In genomic region chr12:11785722-11786121, GRCh38 we compare ENCODE assay signal across 14 cellular contexts.
A peak's percentile ranks its signal among the peaks of the same experiment; 100 is the strongest.
DNase-seq lines count a peak whose midpoint lies in the region; ATAC-seq, FAIRE-seq and TF ChIP-seq lines count a peak whose summit lies in the region.
"Had no signal": no experiment of that assay in that cellular context is flagged by ENCODE, and none has a peak within 500 bp of the region (broad histone marks: within the 10 kb centered on the region; RNA-seq: fewer than 3 reads in every experiment).

No MANE protein-coding gene starts in this region.

- FAIRE-seq in astrocyte (lab: Jason Lieb, UNC): no peak

- ATAC-seq in heart left ventricle: peak; percentile 30 to 93 (median 74)
- ATAC-seq in GM19328 (IDR thresholded peaks at IDR 0.05; ENCODE audit: unreplicated experiment): no peak
- no peak for ATAC-seq in HG02571 (IDR thresholded peaks at IDR 0.05; ENCODE audit: unreplicated experiment)
- ATAC-seq: GM23338, PC-3 had no signal

- no peak overlapping the region for H3K4me3 Mint-ChIP-seq in astrocyte (ENCODE audit: unreplicated experiment)
- H3K4me3 Mint-ChIP-seq: activated naive CD8-positive, alpha-beta T cell treated with anti-CD3 and anti-CD28 coated beads for 36 hours; GM23338 had no signal

- H3K4me3 ChIP-seq in MG63 (no peak overlapping the region), astrocyte (ENCODE audit: insufficient read depth, low read depth, low read length) (no peak overlapping the region), heart left ventricle (no peak overlapping the region), brain microvascular endothelial cell (ENCODE audit: low read depth, low read length) (no peak overlapping the region)
- H3K4me3 ChIP-seq: GM23338 had no signal

- TF ChIP-seq POLR2A in heart left ventricle (IDR thresholded peaks at IDR 0.05): no peak

- H3K4me1 ChIP-seq in astrocyte (ENCODE audit: insufficient read depth, low read length): no peaks in the 10 kb centered on the region
- peaks cover 0 to 42% (median 23%) of the 10 kb centered on the region in 12 donors for H3K4me1 ChIP-seq in heart left ventricle

- peaks cover 13% of the 10 kb centered on the region for H3K4me1 Mint-ChIP-seq in astrocyte (ENCODE audit: low read depth, unreplicated experiment)

- no peaks in the 10 kb centered on the region for H3K9me3 ChIP-seq in MG63
- H3K9me3 ChIP-seq in astrocyte (ENCODE audit: insufficient read depth, low read depth, low read length): no peaks in the 10 kb centered on the region
- no peaks in the 10 kb centered on the region for H3K9me3 ChIP-seq in heart left ventricle

- DNase-seq in MG63: peak; percentile 60
- peak; percentile 39 for DNase-seq in astrocyte (ENCODE audit: low read depth)
- DNase-seq in heart left ventricle: no peak
- DNase-seq in stromal cell of bone marrow (ENCODE audit: low read depth): peak; percentile 72
- DNase-seq in brain microvascular endothelial cell: no peak
- DNase-seq: activated naive CD8-positive, alpha-beta T cell treated with anti-CD3 and anti-CD28 coated beads for 36 hours; COR-L47; effector CD8-positive, alpha-beta T cell; NCI-H2081; PC-3; substantia nigra had no signal

- H3K79me2 ChIP-seq in astrocyte (ENCODE audit: insufficient read depth, low read length): peaks cover 88% of the 10 kb centered on the region

- WGBS in heart left ventricle, 4 donors: 58 to 72% (median 62%) methylated on average over 5 of the region's 5 CpGs

- H3K4me2 ChIP-seq in astrocyte (ENCODE audit: low read length): no peak overlapping the region
- H3K4me2 ChIP-seq: GM23338 had no signal

- intact Hi-C loops in heart left ventricle (cut with DNase I): no loop called here

- H3K36me3 ChIP-seq in MG63 (no peaks in the 10 kb centered on the region), astrocyte (ENCODE audit: insufficient read depth, low read length) (no peaks in the 10 kb centered on the region), heart left ventricle (no peaks in the 10 kb centered on the region), brain microvascular endothelial cell (replicated peaks) (no peaks in the 10 kb centered on the region)

- no peaks in the 10 kb centered on the region for H3K27me3 Mint-ChIP-seq in astrocyte (ENCODE audit: low read depth, unreplicated experiment)
- H3K27me3 Mint-ChIP-seq: activated naive CD8-positive, alpha-beta T cell treated with anti-CD3 and anti-CD28 coated beads for 36 hours had no signal

- no peak overlapping the region for H3K27ac ChIP-seq in astrocyte (ENCODE audit: low read depth, low read length)
- H3K27ac ChIP-seq in heart left ventricle: peak overlapping the region in 10 of 12 donors; percentile 5 to 70 (median 30)
- no peak overlapping the region for H3K27ac ChIP-seq in brain microvascular endothelial cell

- H3K9ac ChIP-seq in astrocyte (ENCODE audit: low read length): no peak overlapping the region

- peaks cover 3% of the 10 kb centered on the region for H3K36me3 Mint-ChIP-seq in astrocyte (ENCODE audit: low read depth, unreplicated experiment)

- H3K27ac Mint-ChIP-seq in astrocyte (ENCODE audit: unreplicated experiment): no peak overlapping the region
- H3K27ac Mint-ChIP-seq: activated naive CD8-positive, alpha-beta T cell treated with anti-CD3 and anti-CD28 coated beads for 36 hours; GM23338 had no signal

- no peaks in the 10 kb centered on the region for H3K27me3 ChIP-seq in MG63
- no peaks in the 10 kb centered on the region for H3K27me3 ChIP-seq in astrocyte (ENCODE audit: insufficient read depth, low read length)
- H3K27me3 ChIP-seq in heart left ventricle: no peaks in the 10 kb centered on the region
- H3K27me3 ChIP-seq in brain microvascular endothelial cell (replicated peaks): no peaks in the 10 kb centered on the region

- peaks cover 37% of the 10 kb centered on the region for H4K20me1 ChIP-seq in astrocyte (ENCODE audit: insufficient read depth, low read length)

- in situ Hi-C loops in brain microvascular endothelial cell (cut with HindIII; ENCODE audit: low pct_ligation_motif_present, low sequenced_read_pairs): no loop called here

- no peak overlapping the region for H2AFZ ChIP-seq in astrocyte (ENCODE audit: low read depth, low read length)
- H2AFZ ChIP-seq: GM23338 had no signal

- H3K9me3 Mint-ChIP-seq in astrocyte (ENCODE audit: unreplicated experiment): no peaks in the 10 kb centered on the region
- H3K9me3 Mint-ChIP-seq: activated naive CD8-positive, alpha-beta T cell treated with anti-CD3 and anti-CD28 coated beads for 36 hours; GM23338 had no signal

- TF ChIP-seq CTCF in astrocyte (IDR thresholded peaks at IDR 0.05; ENCODE audit: insufficient read depth, low read depth, low read length) (no peak), heart left ventricle (IDR thresholded peaks at IDR 0.05) (no peak), brain microvascular endothelial cell (IDR thresholded peaks at IDR 0.05; ENCODE audit: low read depth, low read length, missing control alignments) (no peak)

Comparison
In these comparisons a context has a peak if more than half of its experiments do, and no peak if none do; other contexts are left out.
1. DNase-seq: peak in MG63 (single experiment), astrocyte (single experiment) and stromal cell of bone marrow (single experiment); none in heart left ventricle (0 of 5) and brain microvascular endothelial cell (single experiment).
2. H3K27ac ChIP-seq: peak in heart left ventricle (10 of 12); none in astrocyte (single experiment) and brain microvascular endothelial cell (single experiment).
3. ATAC-seq: peak in heart left ventricle (4 of 4); none in GM19328 (single experiment) and HG02571 (single experiment).